ENCODE assay signal across 11 cellular contexts in the genomic region with DNA sequence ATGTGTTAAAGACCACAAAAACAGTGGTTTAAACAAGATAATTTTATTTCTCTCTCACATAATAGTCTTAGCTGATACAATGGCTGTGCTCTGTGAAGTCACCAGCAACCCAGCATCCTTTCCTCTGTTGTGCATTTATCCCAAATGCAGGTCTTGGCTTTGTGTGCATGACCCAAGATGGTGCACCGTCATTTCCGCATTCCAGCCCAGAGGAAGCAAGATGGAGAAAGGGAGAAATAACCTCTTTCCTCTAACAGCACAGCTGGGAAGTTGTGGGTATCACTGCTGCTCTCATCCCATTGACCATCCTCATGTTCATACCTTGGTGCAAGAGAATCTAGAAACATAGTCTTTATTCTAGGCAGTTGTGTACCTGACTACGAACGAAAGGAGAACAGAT. TPM values are rescaled to one million over a fixed set of nuclear protein-coding genes. Genes with fewer than 3 reads are reported as not detected.
"Had no signal": no experiment of that assay in that cellular context is flagged by ENCODE, and none has a peak within 500 bp of the region (broad histone marks: within the 10 kb centered on the region; RNA-seq: fewer than 3 reads in every experiment).

No MANE protein-coding gene starts in this region.

- H3K27ac ChIP-seq: GM23248 had no signal

- FAIRE-seq: H1, H54 had no signal

- H3K36me3 ChIP-seq: HAP-1 had no signal

- ATAC-seq: GM23338, HCT116 had no signal

- H3K9ac ChIP-seq: GM23248 had no signal

- DNase-seq: GM23248, GOT3, H7, H9, HFFc6 had no signal

- H3K4me2 ChIP-seq: GM23338 had no signal

- H3K4me3 ChIP-seq: GM23248, GM23338, HAP-1 had no signal

- H3K4me1 ChIP-seq: HAP-1 had no signal

- H2AFZ ChIP-seq: GM23248, GM23338 had no signal

- H3K9me3 ChIP-seq: HAP-1 had no signal

RNA-seq across cellular contexts. Expression of a gene that starts 21.8 kb away (rescaled TPM):
- total RNA-seq: GM23248, H4 had no signal
- polyA plus RNA-seq: GM23248 had no signal
